In genomic region chr2:13607139-13607538, GRCh38 we compare ENCODE assay signal across 30 cellular contexts.
DNase-seq lines count a peak whose midpoint lies in the region; ATAC-seq and TF ChIP-seq lines count a peak whose summit lies in the region.
"Had no signal": no experiment of that assay in that cellular context is flagged by ENCODE, and none has a peak within 500 bp of the region (broad histone marks: within the 10 kb centered on the region; RNA-seq: fewer than 3 reads in every experiment).

No MANE protein-coding gene starts in this region.

- 31 to 74% methylated on average over 2 of the region's 2 CpGs for WGBS in sigmoid colon, 2 donors

- no peaks in the 10 kb centered on the region for H3K4me1 ChIP-seq in sigmoid colon
- H3K4me1 ChIP-seq: esophagus squamous epithelium, gastrocnemius medialis, left ventricle myocardium inferior had no signal

- no peak for TF ChIP-seq CTCF in sigmoid colon (IDR thresholded peaks at IDR 0.05)

- no peaks in the 10 kb centered on the region for H3K36me3 ChIP-seq in sigmoid colon
- H3K36me3 ChIP-seq: esophagus squamous epithelium, gastrocnemius medialis, left ventricle myocardium inferior, MG63 had no signal

- TF ChIP-seq POLR2A in sigmoid colon (IDR thresholded peaks at IDR 0.05), result no peak

- intact Hi-C loops in sigmoid colon (cut with DNase I), result no loop called here

- peak; percentile 76 for ATAC-seq in GM18508 (IDR thresholded peaks at IDR 0.05; ENCODE audit: insufficient read depth, unreplicated experiment)
- peak; percentile 59 for ATAC-seq in GM21619 (IDR thresholded peaks at IDR 0.05; ENCODE audit: unreplicated experiment)
- peak; percentile 84 for ATAC-seq in HG03354 (IDR thresholded peaks at IDR 0.05; ENCODE audit: poor library complexity, severe bottlenecking, unreplicated experiment)
- no peak for ATAC-seq in stimulated activated naive CD8-positive, alpha-beta T cell treated with anti-CD3 and anti-CD28 coated beads, Interleukin-15, Interleukin-2, amounts not matched to agents 100 U/mL and 50 U/mL, for 24 hours
- ATAC-seq in SK-N-SH treated with all-trans-retinoic acid at 6 μM for 48 hours, result no peak
- ATAC-seq: activated CD8-positive, alpha-beta T cell treated with anti-CD3 and anti-CD28 coated beads for 36 hours; gastrocnemius medialis; K562; natural killer cell treated with Interleukin-12 subunit alpha and Interleukin-12 subunit beta and Interleukin-15 and Interleukin-18, amount 100 ng/mL, for 72 hours; PC-3; Right ventricle myocardium inferior; T-cell had no signal

- TF ChIP-seq EP300 in sigmoid colon (IDR thresholded peaks at IDR 0.05), result no peak

- H3K27me3 ChIP-seq in sigmoid colon, result no peaks in the 10 kb centered on the region
- H3K27me3 ChIP-seq: esophagus squamous epithelium, gastrocnemius medialis, MG63 had no signal

- H3K9me3 ChIP-seq in sigmoid colon, result no peaks in the 10 kb centered on the region
- H3K9me3 ChIP-seq: esophagus squamous epithelium, gastrocnemius medialis, left ventricle myocardium inferior, MG63 had no signal

- DNase-seq in SKM-1 treated with dmso at 0.1 percent for 144 hours (lab: John Stamatoyannopoulos, UW; ENCODE audit: unreplicated experiment), result peak; percentile 16
- no peak for DNase-seq in sigmoid colon
- DNase-seq in hepatic stellate cell (ENCODE audit: low spot score), result no peak
- no peak for DNase-seq in stimulated activated naive CD8-positive, alpha-beta T cell treated with anti-CD3 and anti-CD28 coated beads, Interleukin-15, Interleukin-2, amounts not matched to agents 100 U/mL and 50 U/mL, for 24 hours
- DNase-seq: activated CD4-positive, CD25-positive, alpha-beta regulatory T cell treated with anti-CD3 and anti-CD28 coated beads, Interleukin-2, amount 50 U/mL, for 72 hours; activated CD8-positive, alpha-beta T cell treated with anti-CD3 and anti-CD28 coated beads for 36 hours; activated effector memory CD4-positive, alpha-beta T cell treated with anti-CD3 and anti-CD28 coated beads, Interleukin-2, amount 50 U/mL, for 16 hours; activated naive CD8-positive, alpha-beta T cell treated with anti-CD3 and anti-CD28 coated beads, Interleukin-2, amount 10 ng/mL, durations not matched to agents 7 days and 5 days; activated T-cell treated with anti-CD3 and anti-CD28 coated beads for 4 hours; caudate nucleus; COR-L47; DND-41; esophagus squamous epithelium; gastrocnemius medialis; left ventricle myocardium inferior; MG63; NCI-H1417; NCI-H2081; NCI-H774; PC-3; small intestine; stimulated activated CD4-positive, alpha-beta T cell treated with anti-CD3 and anti-CD28 coated beads, Interleukin-1b, Interleukin-23, amount 100 ng/mL, for 48 hours; T-cell had no signal

- H3K4me3 ChIP-seq in sigmoid colon, result no peak overlapping the region
- H3K4me3 ChIP-seq: esophagus squamous epithelium, gastrocnemius medialis, K562, left ventricle myocardium inferior, MG63 had no signal

- H3K27ac ChIP-seq in sigmoid colon, result no peak overlapping the region
- H3K27ac ChIP-seq: esophagus squamous epithelium, gastrocnemius medialis, left ventricle myocardium inferior had no signal

TF ChIP-seq in SK-N-SH treated with all-trans-retinoic acid at 6 μM for 48 hours, 23 proteins besides CTCF, POLR2A, EP300 and RAD21:
- TF ChIP-seq CREB5 (CRISPR knock-in tag; IDR thresholded peaks at IDR 0.05; ENCODE audit: low read depth) (no peak), TOX (CRISPR knock-in tag; IDR thresholded peaks at IDR 0.05; ENCODE audit: borderline replicate concordance) (no peak), ZNF565 (CRISPR knock-in tag; conservative IDR thresholded peaks at IDR 0.05; ENCODE audit: low read depth) (no peak), ZNF8 (CRISPR knock-in tag; IDR thresholded peaks at IDR 0.05) (no peak), SNAI2 (CRISPR knock-in tag; IDR thresholded peaks at IDR 0.05) (no peak)

Comparison
In these comparisons a context has a peak if more than half of its experiments do, and no peak if none do; other contexts are left out.
1. ATAC-seq: peak in GM18508 (single experiment), GM21619 (single experiment) and HG03354 (single experiment); none in stimulated activated naive CD8-positive, alpha-beta T cell treated with anti-CD3 and anti-CD28 coated beads, Interleukin-15, Interleukin-2, amounts not matched to agents 100 U/mL and 50 U/mL, for 24 hours (single experiment) and SK-N-SH treated with all-trans-retinoic acid at 6 μM for 48 hours (single experiment).